In genomic region chr2:63001576-63001975, GRCh38 we compare ENCODE assay signal across 1 cellular context.
TF ChIP-seq lines count a peak whose summit lies in the region.

No MANE protein-coding gene starts in this region.

TF ChIP-seq in HepG2, 621 proteins besides CTCF, POLR2A, EP300 and RAD21 (continued from another document):
- TF ChIP-seq ZBTB10 (CRISPR knock-in tag; IDR thresholded peaks at IDR 0.05; ENCODE audit: borderline replicate concordance): no peak
- TF ChIP-seq IRF9 (CRISPR knock-in tag; IDR thresholded peaks at IDR 0.05; ENCODE audit: borderline replicate concordance): no peak
- no peak for TF ChIP-seq ARNT (IDR thresholded peaks at IDR 0.05)
- no peak for TF ChIP-seq RELA (CRISPR knock-in tag; IDR thresholded peaks at IDR 0.05)
- no peak for TF ChIP-seq ZNF574 (CRISPR knock-in tag; IDR thresholded peaks at IDR 0.05)
